ENCODE assay signal across 34 cellular contexts in genomic region chr18:30121397-30121796, GRCh38.
"Had no signal": no experiment of that assay in that cellular context is flagged by ENCODE, and none has a peak within 500 bp of the region (broad histone marks: within the 10 kb centered on the region; RNA-seq: fewer than 3 reads in every experiment).

No MANE protein-coding gene starts in this region.

- H3K4me3 Mint-ChIP-seq: activated B cell treated with CpG ODN at 0.5 μM for 24 hours; activated CD4-positive, alpha-beta memory T cell treated with anti-CD3 and anti-CD28 coated beads for 36 hours; activated CD4-positive, alpha-beta T cell treated with anti-CD3 and anti-CD28 coated beads, Interleukin-2, amount 10 ng/mL, durations not matched to agents 24 days and 14 days; activated CD8-positive, alpha-beta T cell treated with anti-CD3 and anti-CD28 coated beads for 36 hours; activated naive CD4-positive, alpha-beta T cell treated with anti-CD3 and anti-CD28 coated beads for 36 hours; activated naive CD8-positive, alpha-beta T cell treated with anti-CD3 and anti-CD28 coated beads for 36 hours; activated T-cell treated with anti-CD3 and anti-CD28 coated beads, Interleukin-2, amount 50 U/mL, for 4 hours; activated T-cell treated with anti-CD3 and anti-CD28 coated beads, Interleukin-2, amount 50 U/mL, for 72 hours; activated T-helper 1 cell treated with anti-CD3 and anti-CD28 coated beads, Interleukin-12 subunit alpha, Interleukin-12 subunit beta, Interleukin-2, Interleukin-4 antibody, amounts not matched to agents 30 ng/mL and 10 ng/mL and 1 ng/mL, durations not matched to agents 14 hours and 24 hours and 36 hours; activated T-helper 17 cell treated with anti-CD3 and anti-CD28 coated beads, Interleukin-2, amount 50 U/mL, for 72 hours; brain; T-helper 1 cell treated with Interleukin-12 subunit alpha and Interleukin-12 subunit beta and Interleukin-4 antibody, amounts not matched to agents 30 μg/mL and 1 μg/mL, for 36 hours; T-helper 2 cell treated with Interferon-gamma antibody and Interleukin-4, amounts not matched to agents 5 μg/mL and 100 μg/mL, for 36 hours had no signal

- H3K4me1 Mint-ChIP-seq: activated B cell treated with CpG ODN at 0.5 μM for 24 hours; activated CD4-positive, alpha-beta T cell treated with anti-CD3 and anti-CD28 coated beads, Interleukin-2, amount 10 ng/mL, durations not matched to agents 24 days and 14 days; activated naive CD8-positive, alpha-beta T cell treated with anti-CD3 and anti-CD28 coated beads for 36 hours; activated T-helper 17 cell treated with anti-CD3 and anti-CD28 coated beads, Interleukin-2, amount 50 U/mL, for 72 hours; brain had no signal

- H3K27ac Mint-ChIP-seq: activated B cell treated with CpG ODN at 0.5 μM for 24 hours; activated CD4-positive, alpha-beta memory T cell treated with anti-CD3 and anti-CD28 coated beads for 36 hours; activated CD4-positive, alpha-beta T cell treated with anti-CD3 and anti-CD28 coated beads, Interleukin-2, amount 10 ng/mL, durations not matched to agents 24 days and 14 days; activated CD8-positive, alpha-beta T cell treated with anti-CD3 and anti-CD28 coated beads for 36 hours; activated naive CD4-positive, alpha-beta T cell treated with anti-CD3 and anti-CD28 coated beads for 36 hours; activated naive CD4-positive, alpha-beta T cell treated with anti-CD3 and anti-CD28 coated beads, Interleukin-2, amount 50 U/mL, for 72 hours; activated naive CD8-positive, alpha-beta T cell treated with anti-CD3 and anti-CD28 coated beads for 36 hours; activated T-cell treated with anti-CD3 and anti-CD28 coated beads, Interleukin-2, amount 50 U/mL, for 72 hours; activated T-helper 1 cell treated with anti-CD3 and anti-CD28 coated beads, Interleukin-12 subunit alpha, Interleukin-12 subunit beta, Interleukin-2, Interleukin-4 antibody, amounts not matched to agents 30 ng/mL and 10 ng/mL and 1 ng/mL, durations not matched to agents 14 hours and 24 hours and 36 hours; activated T-helper 17 cell treated with anti-CD3 and anti-CD28 coated beads, Interleukin-2, amount 50 U/mL, for 72 hours; brain; T-helper 1 cell treated with Interleukin-12 subunit alpha and Interleukin-12 subunit beta and Interleukin-4 antibody, amounts not matched to agents 30 μg/mL and 1 μg/mL, for 36 hours; T-helper 2 cell treated with Interferon-gamma antibody and Interleukin-4, amounts not matched to agents 5 μg/mL and 100 μg/mL, for 36 hours had no signal

- DNase-seq: activated B cell treated with CpG ODN at 0.5 μM for 24 hours; activated CD4-positive, alpha-beta memory T cell treated with anti-CD3 and anti-CD28 coated beads for 36 hours; activated CD4-positive, alpha-beta T cell treated with anti-CD3 and anti-CD28 coated beads for 4 hours; activated CD4-positive, alpha-beta T cell treated with anti-CD3 and anti-CD28 coated beads, Interleukin-2, amount 10 ng/mL, durations not matched to agents 24 days and 14 days; activated CD4-positive, alpha-beta T cell treated with anti-CD3 and anti-CD28 coated beads, Interleukin-2, amount 50 U/mL, for 1 hour; activated CD4-positive, alpha-beta T cell treated with anti-CD3 and anti-CD28 coated beads, Interleukin-2, amount 50 U/mL, for 4 hours; activated CD4-positive, CD25-positive, alpha-beta regulatory T cell treated with anti-CD3 and anti-CD28 coated beads, Interleukin-2, amount 50 U/mL, for 72 hours; activated CD8-positive, alpha-beta memory T cell treated with anti-CD3 and anti-CD28 coated beads, Interleukin-2, amount 50 U/mL, for 4 hours; activated CD8-positive, alpha-beta T cell treated with anti-CD3 and anti-CD28 coated beads for 36 hours; activated effector memory CD4-positive, alpha-beta T cell treated with anti-CD3 and anti-CD28 coated beads, Interleukin-2, amount 50 U/mL, for 16 hours; activated gamma-delta T cell treated with Interleukin-2 at 50 U/mL for 16 hours; activated naive CD4-positive, alpha-beta T cell; activated naive CD4-positive, alpha-beta T cell treated with anti-CD3 and anti-CD28 coated beads for 36 hours; activated naive CD4-positive, alpha-beta T cell treated with anti-CD3 and anti-CD28 coated beads, Interleukin-2, amount 50 U/mL, for 16 hours; activated naive CD8-positive, alpha-beta T cell treated with anti-CD3 and anti-CD28 coated beads for 36 hours; activated T-cell treated with anti-CD3 and anti-CD28 coated beads for 4 hours; activated T-cell treated with anti-CD3 and anti-CD28 coated beads, Interleukin-2, amount 50 U/mL, for 1 hour; activated T-cell treated with anti-CD3 and anti-CD28 coated beads, Interleukin-2, amount 50 U/mL, for 4 hours; activated T-cell treated with anti-CD3 and anti-CD28 coated beads, Interleukin-2, amount 50 U/mL, for 72 hours; adrenal gland; amniotic stem cell; central memory CD4-positive, alpha-beta T cell; T-helper 2 cell; T-helper 9 cell had no signal

- H3K9me3 ChIP-seq: adrenal gland, ascending aorta had no signal

- FAIRE-seq: colon, TTC549 had no signal

- H3K36me3 ChIP-seq: adrenal gland, ascending aorta had no signal

- H3K36me3 Mint-ChIP-seq: activated CD4-positive, alpha-beta memory T cell treated with anti-CD3 and anti-CD28 coated beads for 36 hours; activated naive CD8-positive, alpha-beta T cell treated with anti-CD3 and anti-CD28 coated beads for 36 hours; brain had no signal

- H3K4me3 ChIP-seq: adrenal gland, ascending aorta had no signal

- H3K27me3 ChIP-seq: adrenal gland, ascending aorta had no signal

- ATAC-seq: activated CD8-positive, alpha-beta T cell treated with anti-CD3 and anti-CD28 coated beads for 36 hours; activated naive CD4-positive, alpha-beta T cell treated with anti-CD3 and anti-CD28 coated beads, Interleukin-2, amount 50 U/mL, for 72 hours; activated T-cell treated with anti-CD3 and anti-CD28 coated beads, Interleukin-2, amount 50 U/mL, for 4 hours; activated T-cell treated with anti-CD3 and anti-CD28 coated beads, Interleukin-2, amount 50 U/mL, for 72 hours; activated T-helper 17 cell treated with anti-CD3 and anti-CD28 coated beads, Interleukin-2, amount 50 U/mL, for 72 hours had no signal

- H3K27ac ChIP-seq: adrenal gland, ascending aorta, VCaP had no signal

- H3K4me1 ChIP-seq: adrenal gland, ascending aorta had no signal

- H3K27me3 Mint-ChIP-seq: activated B cell treated with CpG ODN at 0.5 μM for 24 hours; activated CD4-positive, alpha-beta memory T cell treated with anti-CD3 and anti-CD28 coated beads for 36 hours; activated CD4-positive, alpha-beta T cell treated with anti-CD3 and anti-CD28 coated beads, Interleukin-2, amount 10 ng/mL, durations not matched to agents 24 days and 14 days; activated CD8-positive, alpha-beta T cell treated with anti-CD3 and anti-CD28 coated beads for 36 hours; activated naive CD8-positive, alpha-beta T cell treated with anti-CD3 and anti-CD28 coated beads for 36 hours; activated T-helper 17 cell treated with anti-CD3 and anti-CD28 coated beads, Interleukin-2, amount 50 U/mL, for 72 hours had no signal

- H3K9me3 Mint-ChIP-seq: activated B cell treated with CpG ODN at 0.5 μM for 24 hours had no signal
